ENCODE assay signal across 8 cellular contexts in the genomic region with DNA sequence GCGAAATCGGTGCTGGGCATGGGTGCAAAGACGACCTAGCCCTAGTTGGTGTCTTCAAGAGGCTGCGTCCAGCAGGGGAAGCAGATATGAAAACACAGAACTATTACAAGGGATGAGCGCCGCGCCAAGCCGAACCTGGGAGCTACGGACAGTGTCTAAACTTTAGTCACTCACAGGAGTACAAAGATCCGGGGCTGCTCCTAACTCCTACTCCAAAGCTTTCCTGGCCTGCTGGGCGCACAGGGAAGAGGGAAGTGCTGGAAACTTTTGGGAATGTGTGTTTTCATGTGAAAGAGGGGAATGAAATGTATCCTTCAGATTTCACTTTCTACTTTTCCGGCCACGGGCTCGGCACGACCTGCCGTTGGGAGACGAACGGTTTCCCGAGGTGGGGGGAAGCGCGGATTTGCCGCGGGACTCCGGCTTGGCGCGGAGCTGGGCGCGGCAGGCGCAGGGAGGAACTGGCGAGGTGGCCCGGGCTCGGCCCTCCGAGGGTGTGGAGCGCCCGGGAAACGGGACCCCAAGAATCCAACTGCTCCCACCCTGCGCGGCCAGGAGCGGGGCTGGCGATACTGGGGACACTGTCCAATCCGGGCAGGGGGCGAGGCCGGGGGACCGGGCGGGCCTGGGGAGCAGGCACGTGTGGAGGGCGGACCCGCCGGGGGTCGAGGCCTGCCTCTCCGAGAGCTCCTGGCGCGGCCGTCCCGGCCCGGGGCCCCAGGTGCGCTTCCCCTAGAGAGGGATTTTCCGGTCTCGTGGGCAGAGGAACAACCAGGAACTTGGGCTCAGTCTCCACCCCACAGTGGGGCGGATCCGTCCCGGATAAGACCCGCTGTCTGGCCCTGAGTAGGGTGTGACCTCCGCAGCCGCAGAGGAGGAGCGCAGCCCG. TPM values are rescaled to one million over a fixed set of nuclear protein-coding genes. Genes with fewer than 3 reads are reported as not detected.
A peak's percentile ranks its signal among the peaks of the same experiment; 100 is the strongest.
DNase-seq lines count a peak whose midpoint lies in the region; ATAC-seq and TF ChIP-seq lines count a peak whose summit lies in the region.

A gene (plus strand): TSS at position 854 of the 889 bp plus-strand sequence. CDS start 39,432 bp downstream, outside the sequence.

- H3K27ac Mint-ChIP-seq in endothelial cell (ENCODE audit: unreplicated experiment), result peak within 1 kb of the TSS; percentile 93

- intact Hi-C loops in mucosa of descending colon (cut with DNase I, micrococcal nuclease), result no loop called here

- H3K9me3 Mint-ChIP-seq in endothelial cell (ENCODE audit: unreplicated experiment), result no peaks in the 10 kb centered on the region

- ATAC-seq in GM18870 (IDR thresholded peaks at IDR 0.05; ENCODE audit: unreplicated experiment), result peak; percentile 71
- peak; percentile 65 for ATAC-seq in HG03103 (IDR thresholded peaks at IDR 0.05; ENCODE audit: low read depth, unreplicated experiment)
- peak; percentile 95 for ATAC-seq in mucosa of descending colon

- peak; percentile 79 for DNase-seq in AG10803 (ENCODE audit: low read depth)
- peak; percentile 43 for DNase-seq in NCI-H774 (lab: John Stamatoyannopoulos, UW)
- peak; percentile 32 to 52 (median 51) for DNase-seq in activated CD8-positive, alpha-beta memory T cell treated with anti-CD3 and anti-CD28 coated beads for 48 hours (ENCODE audit: low read depth in 2 of 3, low spot score in 2 of 3)
- DNase-seq in endothelial cell (ENCODE audit: low spot score), result peak; percentile 67
- peak; percentile 94 to 95 (median 94) for DNase-seq in mucosa of descending colon
- peak; percentile 14 to 40 for DNase-seq in stimulated activated CD8-positive, alpha-beta memory T cell treated with anti-CD3 and anti-CD28 coated beads, Interleukin-7, amount 100 ng/mL, for 1 hour (ENCODE audit: low read depth in 2 of 2)

- H3K4me3 ChIP-seq in AG10803 (ENCODE audit: low read length) (peak within 1 kb of the TSS; percentile 78), mucosa of descending colon (peak within 1 kb of the TSS; percentile 98)

- no peaks in the 10 kb centered on the region for H3K9me3 ChIP-seq in mucosa of descending colon

- H3K36me3 Mint-ChIP-seq in endothelial cell (ENCODE audit: low read depth, unreplicated experiment), result peaks cover 5% of the 10 kb centered on the region

- TF ChIP-seq CTCF in AG10803 (conservative IDR thresholded peaks at IDR 0.05; ENCODE audit: low read length), result peak; percentile 42
- TF ChIP-seq CTCF in endothelial cell (IDR thresholded peaks at IDR 0.05; ENCODE audit: unreplicated experiment), result no peak
- no peak for TF ChIP-seq CTCF in mucosa of descending colon (IDR thresholded peaks at IDR 0.05)

- peaks cover 11% of the 10 kb centered on the region for H3K4me1 ChIP-seq in mucosa of descending colon (ENCODE audit: low read depth)

- peaks cover 8% of the 10 kb centered on the region for H3K27me3 Mint-ChIP-seq in endothelial cell (ENCODE audit: unreplicated experiment)

- H3K36me3 ChIP-seq in mucosa of descending colon (ENCODE audit: low read depth), result no peaks in the 10 kb centered on the region

- H3K4me1 Mint-ChIP-seq in endothelial cell (ENCODE audit: unreplicated experiment), result peaks cover 12% of the 10 kb centered on the region

- H3K4me3 Mint-ChIP-seq in endothelial cell (ENCODE audit: unreplicated experiment), result peak within 1 kb of the TSS; percentile 96

RNA-seq across cellular contexts. Expression of the gene that starts here (rescaled TPM):
- total RNA-seq in endothelial cell (ENCODE audit: unreplicated experiment) (29.4 TPM), mucosa of descending colon (100 to 1,000 TPM; 176 to 345 (median 228) TPM)

Comparison
In these comparisons a context has a peak if more than half of its experiments do, and no peak if none do; other contexts are left out.
1. Peak in every context shown above with its lines: DNase-seq, ATAC-seq and H3K4me3 ChIP-seq.
2. DNase-seq: peak in every context shown above with its lines; median percentile 94 in mucosa of descending colon; 79 in AG10803; 67 in endothelial cell; 51 in activated CD8-positive, alpha-beta memory T cell treated with anti-CD3 and anti-CD28 coated beads for 48 hours; 43 in NCI-H774; 27 in stimulated activated CD8-positive, alpha-beta memory T cell treated with anti-CD3 and anti-CD28 coated beads, Interleukin-7, amount 100 ng/mL, for 1 hour.